ENCODE assay signal across 1 cellular context in genomic region chr7:6423942-6424701, GRCh38.
TF ChIP-seq lines count a peak whose summit lies in the region.

No MANE protein-coding gene starts in this region.

TF ChIP-seq in K562, 482 proteins besides CTCF, POLR2A, EP300 and RAD21:
- TF ChIP-seq SP2 (IDR thresholded peaks at IDR 0.05; ENCODE audit: extremely low read depth, low read depth, low read length, poor library complexity, severe bottlenecking): no peak
- TF ChIP-seq HMG20B (CRISPR knock-in tag; IDR thresholded peaks at IDR 0.05): no peak
